16 cellular contexts compared by ENCODE assay signal in the genomic region with DNA sequence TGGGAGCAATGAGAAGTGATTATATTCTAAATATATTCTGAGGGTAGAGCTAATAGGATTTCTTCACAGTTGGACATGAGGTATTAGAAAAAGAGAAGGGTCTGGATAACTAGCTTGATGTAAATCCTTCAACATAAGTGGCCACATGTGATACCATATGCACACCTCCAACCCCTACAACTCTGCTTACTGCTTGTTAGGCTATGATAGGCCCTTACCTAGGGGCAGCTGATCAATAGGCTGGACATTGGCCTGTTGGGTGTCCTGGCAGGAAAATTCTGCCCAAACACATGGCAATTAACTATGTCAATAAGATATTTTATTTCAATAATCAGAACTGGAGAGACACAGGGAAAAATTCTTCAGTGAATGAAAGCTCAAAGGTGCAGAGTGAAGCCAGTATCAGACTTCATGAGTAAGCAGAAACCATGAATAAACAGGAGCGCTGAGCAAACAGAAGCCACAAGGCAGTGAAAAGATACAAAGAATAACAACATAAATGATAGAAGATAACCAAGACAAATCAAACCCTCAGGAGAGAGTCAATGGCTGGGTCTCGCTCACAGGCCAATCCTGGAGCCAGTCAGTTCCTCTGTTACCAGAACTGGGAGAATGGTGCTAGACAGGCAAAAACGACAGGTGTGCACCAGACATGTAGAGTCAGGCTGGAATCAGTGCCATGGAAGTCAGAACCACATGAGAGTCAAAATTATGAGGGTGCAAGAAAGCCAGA.
DNase-seq lines count a peak whose midpoint lies in the region; ATAC-seq lines count a peak whose summit lies in the region.
"Had no signal": no experiment of that assay in that cellular context is flagged by ENCODE, and none has a peak within 500 bp of the region (broad histone marks: within the 10 kb centered on the region; RNA-seq: fewer than 3 reads in every experiment).

No MANE protein-coding gene starts in this region.

- H3K4me3 Mint-ChIP-seq in T-helper 2 cell treated with Interferon-gamma antibody and Interleukin-4, amounts not matched to agents 5 μg/mL and 100 μg/mL, for 36 hours, result peak overlapping the region; percentile 32
- no peak overlapping the region for H3K4me3 Mint-ChIP-seq in stimulated activated effector memory CD8-positive, alpha-beta T cell treated with anti-CD3 and anti-CD28 coated beads, Interleukin-12 subunit alpha, Interleukin-12 subunit beta, amount 100 ng/mL, for 72 hours

- H3K27me3 ChIP-seq in endocrine pancreas (ENCODE audit: control insufficient read depth, insufficient read depth, low read length), result no peaks in the 10 kb centered on the region
- H3K27me3 ChIP-seq: breast epithelium had no signal

- peaks cover 20% of the 10 kb centered on the region for H3K4me1 ChIP-seq in endocrine pancreas (ENCODE audit: control insufficient read depth, insufficient read depth, low read length)
- H3K4me1 ChIP-seq: A549, breast epithelium, parathyroid adenoma had no signal

- no peaks in the 10 kb centered on the region for H3K36me3 ChIP-seq in endocrine pancreas (ENCODE audit: control insufficient read depth, insufficient read depth, low read length)
- H3K36me3 ChIP-seq: breast epithelium had no signal

- DNase-seq in T-helper 2 cell treated with Interferon-gamma antibody and Interleukin-4, amounts not matched to agents 5 μg/mL and 100 μg/mL, for 36 hours (ENCODE audit: low spot score), result no peak
- no peak for DNase-seq in T-helper 2 cell
- peak; percentile 82 to 92 for DNase-seq in NCI-H524 (lab: John Stamatoyannopoulos, UW)
- DNase-seq in stimulated activated effector memory CD8-positive, alpha-beta T cell treated with anti-CD3 and anti-CD28 coated beads, Interleukin-12 subunit alpha, Interleukin-12 subunit beta, amount 100 ng/mL, for 72 hours (ENCODE audit: low spot score in 2 of 2), result no peak
- DNase-seq in SIG-M5 treated with dmso at 0.1 percent for 504 hours (lab: John Stamatoyannopoulos, UW; ENCODE audit: unreplicated experiment), result no peak
- no peak for DNase-seq in NCI-H1105 treated with DMSO at 0.1 percent for 48 hours (lab: John Stamatoyannopoulos, UW)
- no peak for DNase-seq in foreskin melanocyte
- DNase-seq: activated CD4-positive, alpha-beta T cell treated with anti-CD3 and anti-CD28 coated beads, Interleukin-2, amount 50 U/mL, for 4 hours; activated T-cell treated with anti-CD3 and anti-CD28 coated beads, Interleukin-2, amount 50 U/mL, for 1 hour; DMS79 treated with DMSO at 0.1 percent for 48 hours; HCEC 1CT; NCI-H1436 had no signal

- H3K9ac ChIP-seq in endocrine pancreas (ENCODE audit: control insufficient read depth, insufficient read depth, low read length), result peak overlapping the region; percentile 31
- H3K9ac ChIP-seq: parathyroid adenoma had no signal

- H3K4me1 Mint-ChIP-seq in T-helper 2 cell treated with Interferon-gamma antibody and Interleukin-4, amounts not matched to agents 5 μg/mL and 100 μg/mL, for 36 hours (ENCODE audit: low read depth), result peaks cover 51% of the 10 kb centered on the region
- peaks cover 48% of the 10 kb centered on the region for H3K4me1 Mint-ChIP-seq in stimulated activated effector memory CD8-positive, alpha-beta T cell treated with anti-CD3 and anti-CD28 coated beads, Interleukin-12 subunit alpha, Interleukin-12 subunit beta, amount 100 ng/mL, for 72 hours

- peak overlapping the region; percentile 75 for H3K27ac Mint-ChIP-seq in T-helper 2 cell treated with Interferon-gamma antibody and Interleukin-4, amounts not matched to agents 5 μg/mL and 100 μg/mL, for 36 hours
- peak overlapping the region; percentile 53 for H3K27ac Mint-ChIP-seq in stimulated activated effector memory CD8-positive, alpha-beta T cell treated with anti-CD3 and anti-CD28 coated beads, Interleukin-12 subunit alpha, Interleukin-12 subunit beta, amount 100 ng/mL, for 72 hours

- peaks cover 75% of the 10 kb centered on the region for H3K36me3 Mint-ChIP-seq in T-helper 2 cell treated with Interferon-gamma antibody and Interleukin-4, amounts not matched to agents 5 μg/mL and 100 μg/mL, for 36 hours (ENCODE audit: low read depth)
- no peaks in the 10 kb centered on the region for H3K36me3 Mint-ChIP-seq in stimulated activated effector memory CD8-positive, alpha-beta T cell treated with anti-CD3 and anti-CD28 coated beads, Interleukin-12 subunit alpha, Interleukin-12 subunit beta, amount 100 ng/mL, for 72 hours

- H3K9me3 ChIP-seq in endocrine pancreas (ENCODE audit: control insufficient read depth, low read length), result no peaks in the 10 kb centered on the region
- H3K9me3 ChIP-seq: A549, breast epithelium had no signal

- no peaks in the 10 kb centered on the region for H3K27me3 Mint-ChIP-seq in T-helper 2 cell treated with Interferon-gamma antibody and Interleukin-4, amounts not matched to agents 5 μg/mL and 100 μg/mL, for 36 hours (ENCODE audit: low read depth)

- H3K4me3 ChIP-seq in endocrine pancreas (ENCODE audit: control insufficient read depth, insufficient read depth, low read length), result no peak overlapping the region
- H3K4me3 ChIP-seq: A549, breast epithelium had no signal

- peaks cover 33% of the 10 kb centered on the region for H3K9me3 Mint-ChIP-seq in T-helper 2 cell treated with Interferon-gamma antibody and Interleukin-4, amounts not matched to agents 5 μg/mL and 100 μg/mL, for 36 hours
- H3K9me3 Mint-ChIP-seq in stimulated activated effector memory CD8-positive, alpha-beta T cell treated with anti-CD3 and anti-CD28 coated beads, Interleukin-12 subunit alpha, Interleukin-12 subunit beta, amount 100 ng/mL, for 72 hours, result peaks cover 3% of the 10 kb centered on the region

- ATAC-seq in stimulated activated effector memory CD8-positive, alpha-beta T cell treated with anti-CD3 and anti-CD28 coated beads, Interleukin-12 subunit alpha, Interleukin-12 subunit beta, amount 100 ng/mL, for 72 hours, result no peak
- ATAC-seq: A549 had no signal

Comparison
In these comparisons a context has a peak if more than half of its experiments do, and no peak if none do; other contexts are left out.
1. DNase-seq: peak in NCI-H524 (2 of 2); none in T-helper 2 cell treated with Interferon-gamma antibody and Interleukin-4, amounts not matched to agents 5 μg/mL and 100 μg/mL, for 36 hours (single experiment), T-helper 2 cell (0 of 5), stimulated activated effector memory CD8-positive, alpha-beta T cell treated with anti-CD3 and anti-CD28 coated beads, Interleukin-12 subunit alpha, Interleukin-12 subunit beta, amount 100 ng/mL, for 72 hours (0 of 2), SIG-M5 treated with dmso at 0.1 percent for 504 hours (single experiment), NCI-H1105 treated with DMSO at 0.1 percent for 48 hours (single experiment) and foreskin melanocyte (single experiment).